In genomic region chr11:84056696-84057095, GRCh38 we compare ENCODE assay signal across 22 cellular contexts.
"Had no signal": no experiment of that assay in that cellular context is flagged by ENCODE, and none has a peak within 500 bp of the region (broad histone marks: within the 10 kb centered on the region; RNA-seq: fewer than 3 reads in every experiment).

No MANE protein-coding gene starts in this region.

- H3K27ac ChIP-seq: body of pancreas, pancreas, sigmoid colon, upper lobe of right lung had no signal

- DNase-seq: activated CD4-positive, alpha-beta memory T cell treated with anti-CD3 and anti-CD28 coated beads for 36 hours; activated CD4-positive, alpha-beta T cell treated with anti-CD3 and anti-CD28 coated beads for 4 hours; activated gamma-delta T cell treated with Interleukin-2 at 50 U/mL for 16 hours; activated T-cell treated with anti-CD3 and anti-CD28 coated beads for 4 hours; amniotic stem cell; body of pancreas; caudate nucleus; effector memory CD8-positive, alpha-beta T cell; head of caudate nucleus; kidney; naive thymus-derived CD4-positive, alpha-beta T cell; pancreas; sigmoid colon; stimulated activated CD4-positive, alpha-beta T cell treated with anti-CD3 and anti-CD28 coated beads, Interleukin-4, amount 100 ng/mL, for 4 hours; upper lobe of right lung had no signal

- ATAC-seq: body of pancreas; effector memory CD8-positive, alpha-beta T cell; naive thymus-derived CD4-positive, alpha-beta T cell; pancreas; stimulated activated memory B cell treated with anti-CD40 and anti-IgM and Interleukin-4, amounts not matched to agents 10 μg/mL and 1 μg/mL and 100 μg/mL, for 72 hours; upper lobe of right lung had no signal

- H3K4me3 Mint-ChIP-seq: activated CD4-positive, alpha-beta memory T cell treated with anti-CD3 and anti-CD28 coated beads for 36 hours; activated naive CD8-positive, alpha-beta T cell; activated T-helper 1 cell treated with anti-CD3 and anti-CD28 coated beads, Interleukin-12 subunit alpha, Interleukin-12 subunit beta, Interleukin-2, Interleukin-4 antibody, amounts not matched to agents 30 ng/mL and 10 ng/mL and 1 ng/mL, durations not matched to agents 14 hours and 24 hours and 36 hours; effector memory CD8-positive, alpha-beta T cell; memory B cell; naive thymus-derived CD4-positive, alpha-beta T cell; stimulated activated memory B cell treated with anti-CD40 and anti-IgM and Interleukin-4, amounts not matched to agents 10 μg/mL and 1 μg/mL and 100 μg/mL, for 72 hours; T-helper 2 cell treated with Interferon-gamma antibody and Interleukin-4, amounts not matched to agents 5 μg/mL and 100 μg/mL, for 36 hours had no signal

- H3K36me3 Mint-ChIP-seq: activated CD4-positive, alpha-beta memory T cell treated with anti-CD3 and anti-CD28 coated beads for 36 hours; activated naive CD8-positive, alpha-beta T cell; memory B cell; stimulated activated memory B cell treated with anti-CD40 and anti-IgM and Interleukin-4, amounts not matched to agents 10 μg/mL and 1 μg/mL and 100 μg/mL, for 72 hours had no signal

- H3K9me3 ChIP-seq: body of pancreas, pancreas, sigmoid colon, upper lobe of right lung had no signal

- H3K4me1 ChIP-seq: body of pancreas, pancreas, upper lobe of right lung had no signal

- H3K27me3 Mint-ChIP-seq: activated CD4-positive, alpha-beta memory T cell treated with anti-CD3 and anti-CD28 coated beads for 36 hours; activated naive CD8-positive, alpha-beta T cell; effector memory CD8-positive, alpha-beta T cell; naive thymus-derived CD4-positive, alpha-beta T cell; stimulated activated memory B cell treated with anti-CD40 and anti-IgM and Interleukin-4, amounts not matched to agents 10 μg/mL and 1 μg/mL and 100 μg/mL, for 72 hours had no signal

- H3K4me1 Mint-ChIP-seq: memory B cell; naive thymus-derived CD4-positive, alpha-beta T cell; stimulated activated memory B cell treated with anti-CD40 and anti-IgM and Interleukin-4, amounts not matched to agents 10 μg/mL and 1 μg/mL and 100 μg/mL, for 72 hours had no signal

- H3K27me3 ChIP-seq: body of pancreas, pancreas, sigmoid colon, upper lobe of right lung had no signal

- H3K36me3 ChIP-seq: pancreas, sigmoid colon, upper lobe of right lung had no signal

- FAIRE-seq: frontal cortex, kidney, pancreas, TTC549 had no signal

- H3K4me3 ChIP-seq: body of pancreas, pancreas, sigmoid colon, upper lobe of right lung had no signal

- H3K27ac Mint-ChIP-seq: activated CD4-positive, alpha-beta memory T cell treated with anti-CD3 and anti-CD28 coated beads for 36 hours; activated naive CD8-positive, alpha-beta T cell; activated T-helper 1 cell treated with anti-CD3 and anti-CD28 coated beads, Interleukin-12 subunit alpha, Interleukin-12 subunit beta, Interleukin-2, Interleukin-4 antibody, amounts not matched to agents 30 ng/mL and 10 ng/mL and 1 ng/mL, durations not matched to agents 14 hours and 24 hours and 36 hours; effector memory CD8-positive, alpha-beta T cell; memory B cell; naive thymus-derived CD4-positive, alpha-beta T cell; stimulated activated memory B cell treated with anti-CD40 and anti-IgM and Interleukin-4, amounts not matched to agents 10 μg/mL and 1 μg/mL and 100 μg/mL, for 72 hours; T-helper 2 cell treated with Interferon-gamma antibody and Interleukin-4, amounts not matched to agents 5 μg/mL and 100 μg/mL, for 36 hours had no signal
